ENCODE assay signal across 27 cellular contexts in genomic region chr5:174300118-174300940, GRCh38.
DNase-seq lines count a peak whose midpoint lies in the region; ATAC-seq and TF ChIP-seq lines count a peak whose summit lies in the region.
"Had no signal": no experiment of that assay in that cellular context is flagged by ENCODE, and none has a peak within 500 bp of the region (broad histone marks: within the 10 kb centered on the region; RNA-seq: fewer than 3 reads in every experiment).

No MANE protein-coding gene starts in this region.

- CTCF ChIA-PET in GM10248 (lab: Yijun Ruan, JAX): interaction anchor here (0.8 to 4.5 kb wide), 5 partner anchors 10 to 17 kb away, joined by 3 to 38 read pairs (median 6); no protein-coding TSS in a partner anchor
- CTCF ChIA-PET in activated CD4-positive, alpha-beta memory T cell treated with anti-CD3 and anti-CD28 coated beads for 36 hours (lab: Charles Lee): interaction anchor here (1.5 kb wide), 1 partner anchor 11 kb away, joined by 6 read pairs; no protein-coding TSS in a partner anchor

- H3K4me2 ChIP-seq in KMS-11: peak overlapping the region; percentile 44
- H3K4me2 ChIP-seq: hepatocyte, SK-N-SH had no signal

- 45 to 60% (median 54%) methylated on average over 8 of the region's 8 CpGs for WGBS in ovary, 3 donors

- no peaks in the 10 kb centered on the region for H3K79me2 ChIP-seq in KMS-11 (ENCODE audit: insufficient read depth, low read depth)
- H3K79me2 ChIP-seq: hepatocyte had no signal

- H3K27me3 Mint-ChIP-seq in activated CD4-positive, alpha-beta memory T cell treated with anti-CD3 and anti-CD28 coated beads for 36 hours: peaks cover 9% of the 10 kb centered on the region

- H4K20me1 ChIP-seq in KMS-11 (ENCODE audit: insufficient read depth): no peaks in the 10 kb centered on the region
- H4K20me1 ChIP-seq: BLaER1 treated with 17β-estradiol and CSF1 and Interleukin-3, amounts not matched to agents 10 nM and 100 nM had no signal

- TF ChIP-seq POLR2A in ovary (IDR thresholded peaks at IDR 0.05): no peak

- peak overlapping the region; percentile 22; the same call in 1 of the 2 replicates for H3K9ac ChIP-seq in KMS-11
- H3K9ac ChIP-seq: BLaER1 treated with 17β-estradiol and CSF1 and Interleukin-3, amounts not matched to agents 10 nM and 100 nM; SK-N-SH had no signal

- DNase-seq in DMS53 (lab: John Stamatoyannopoulos, UW) (peak; percentile 58), GM10248 (ENCODE audit: extremely low spot score) (peak; percentile 26), ecto neural progenitor cell (ENCODE audit: low spot score) (peak; percentile 29), sciatic nerve (ENCODE audit: low spot score) (no peak), ovary (no peak)
- DNase-seq in activated CD4-positive, alpha-beta memory T cell treated with anti-CD3 and anti-CD28 coated beads for 36 hours: no peak
- DNase-seq: activated CD4-positive, alpha-beta T cell treated with anti-CD3 and anti-CD28 coated beads for 36 hours; activated T-cell treated with anti-CD3 and anti-CD28 coated beads for 4 hours; aorta; GF-D8; GOT3; NCI-H1694; NCI-H2171 treated with DMSO at 0.1 percent for 48 hours; NCI-H524; sigmoid colon; stimulated activated CD4-positive, alpha-beta T cell treated with anti-CD3 and anti-CD28 coated beads, Interleukin-4, amount 100 ng/mL, for 4 hours; upper lobe of right lung had no signal

- no peak for ATAC-seq in sciatic nerve
- ATAC-seq: activated CD4-positive, alpha-beta T cell treated with anti-CD3 and anti-CD28 coated beads for 36 hours; gastroesophageal sphincter; stimulated activated memory B cell treated with anti-CD40 and anti-IgM and Interleukin-4, amounts not matched to agents 10 μg/mL and 1 μg/mL and 100 μg/mL, for 72 hours; upper lobe of right lung had no signal

- H3K27me3 ChIP-seq in KMS-11 (ENCODE audit: insufficient read depth, low read depth) (no peaks in the 10 kb centered on the region), ovary (no peaks in the 10 kb centered on the region)
- H3K27me3 ChIP-seq: BLaER1 treated with 17β-estradiol and CSF1 and Interleukin-3, amounts not matched to agents 10 nM and 100 nM; hepatocyte had no signal

- no peak overlapping the region for H3K27ac Mint-ChIP-seq in activated CD4-positive, alpha-beta memory T cell treated with anti-CD3 and anti-CD28 coated beads for 36 hours
- H3K27ac Mint-ChIP-seq: activated CD4-positive, alpha-beta T cell treated with anti-CD3 and anti-CD28 coated beads for 36 hours; activated naive CD8-positive, alpha-beta T cell; memory B cell; progenitor cell of endocrine pancreas; stimulated activated memory B cell treated with anti-CD40 and anti-IgM and Interleukin-4, amounts not matched to agents 10 μg/mL and 1 μg/mL and 100 μg/mL, for 72 hours had no signal

- H3K4me3 ChIP-seq in KMS-11 (IDR thresholded peaks at IDR 0.05; ENCODE audit: insufficient read depth, low read depth, low read length): no peak overlapping the region
- H3K4me3 ChIP-seq in ovary: no peak overlapping the region
- H3K4me3 ChIP-seq: BLaER1 treated with 17β-estradiol and CSF1 and Interleukin-3, amounts not matched to agents 10 nM and 100 nM; gastroesophageal sphincter; hepatocyte; sigmoid colon; upper lobe of right lung had no signal

- H3K27ac ChIP-seq in KMS-11 (peak overlapping the region; percentile 73), ovary (peak overlapping the region in 1 of 2 donors; percentile 28)
- H3K27ac ChIP-seq: BLaER1 treated with 17β-estradiol and CSF1 and Interleukin-3, amounts not matched to agents 10 nM and 100 nM; gastroesophageal sphincter; hepatocyte; HL-60; sigmoid colon; upper lobe of right lung had no signal

- no peaks in the 10 kb centered on the region for H3K4me1 Mint-ChIP-seq in activated CD4-positive, alpha-beta memory T cell treated with anti-CD3 and anti-CD28 coated beads for 36 hours (ENCODE audit: low read depth)
- H3K4me1 Mint-ChIP-seq: activated CD4-positive, alpha-beta T cell treated with anti-CD3 and anti-CD28 coated beads for 36 hours; memory B cell; stimulated activated memory B cell treated with anti-CD40 and anti-IgM and Interleukin-4, amounts not matched to agents 10 μg/mL and 1 μg/mL and 100 μg/mL, for 72 hours had no signal

- H3K4me1 ChIP-seq in KMS-11 (ENCODE audit: low read depth, poor library complexity, severe bottlenecking): peaks cover 44% of the 10 kb centered on the region
- H3K4me1 ChIP-seq in ovary (ENCODE audit: insufficient read depth): peaks cover 4% of the 10 kb centered on the region
- H3K4me1 ChIP-seq: gastroesophageal sphincter, sigmoid colon, upper lobe of right lung had no signal

- no peak overlapping the region for H3K4me3 Mint-ChIP-seq in activated CD4-positive, alpha-beta memory T cell treated with anti-CD3 and anti-CD28 coated beads for 36 hours
- H3K4me3 Mint-ChIP-seq: activated CD4-positive, alpha-beta T cell treated with anti-CD3 and anti-CD28 coated beads for 36 hours; activated naive CD8-positive, alpha-beta T cell; memory B cell; stimulated activated memory B cell treated with anti-CD40 and anti-IgM and Interleukin-4, amounts not matched to agents 10 μg/mL and 1 μg/mL and 100 μg/mL, for 72 hours had no signal

- H3K36me3 ChIP-seq in KMS-11 (ENCODE audit: insufficient read depth) (no peaks in the 10 kb centered on the region), ovary (no peaks in the 10 kb centered on the region)
- H3K36me3 ChIP-seq: BLaER1 treated with 17β-estradiol and CSF1 and Interleukin-3, amounts not matched to agents 10 nM and 100 nM; gastroesophageal sphincter; sigmoid colon; upper lobe of right lung had no signal

- peaks cover 13% of the 10 kb centered on the region for H3K9me3 Mint-ChIP-seq in activated CD4-positive, alpha-beta memory T cell treated with anti-CD3 and anti-CD28 coated beads for 36 hours
- H3K9me3 Mint-ChIP-seq: stimulated activated memory B cell treated with anti-CD40 and anti-IgM and Interleukin-4, amounts not matched to agents 10 μg/mL and 1 μg/mL and 100 μg/mL, for 72 hours had no signal

- POLR2A ChIA-PET in GM10248 (lab: Yijun Ruan, JAX): no interaction called here
- POLR2A ChIA-PET in activated CD4-positive, alpha-beta memory T cell treated with anti-CD3 and anti-CD28 coated beads for 36 hours (lab: Charles Lee): no interaction called here

- H3K36me3 Mint-ChIP-seq in activated CD4-positive, alpha-beta memory T cell treated with anti-CD3 and anti-CD28 coated beads for 36 hours: no peaks in the 10 kb centered on the region
- H3K36me3 Mint-ChIP-seq: activated naive CD8-positive, alpha-beta T cell; memory B cell; stimulated activated memory B cell treated with anti-CD40 and anti-IgM and Interleukin-4, amounts not matched to agents 10 μg/mL and 1 μg/mL and 100 μg/mL, for 72 hours had no signal

- no peaks in the 10 kb centered on the region for H3K9me3 ChIP-seq in ovary
- H3K9me3 ChIP-seq: sigmoid colon, SK-N-SH, upper lobe of right lung had no signal

- intact Hi-C loops in activated CD4-positive, alpha-beta memory T cell treated with anti-CD3 and anti-CD28 coated beads for 36 hours (cut with micrococcal nuclease): no loop called here
- intact Hi-C loops in sciatic nerve (cut with DNase I) (no loop called here), ovary (cut with DNase I) (no loop called here)

- TF ChIP-seq CTCF in GM10248 (IDR thresholded peaks at IDR 0.05; ENCODE audit: control extremely low read depth, extremely low read depth, low read depth, missing control alignments) (no peak), KMS-11 (conservative IDR thresholded peaks at IDR 0.05; ENCODE audit: low read depth, low read length) (no peak), ovary (IDR thresholded peaks at IDR 0.05) (no peak)

- H2AFZ ChIP-seq in KMS-11 (ENCODE audit: low read depth): peak overlapping the region; percentile 79
- H2AFZ ChIP-seq: hepatocyte had no signal

- TF ChIP-seq EP300 in ovary (IDR thresholded peaks at IDR 0.05): no peak

Comparison
In these comparisons a context has a peak if more than half of its experiments do, and no peak if none do; other contexts are left out.
1. DNase-seq: peak in DMS53 (single experiment), GM10248 (single experiment) and ecto neural progenitor cell (single experiment); none in activated CD4-positive, alpha-beta memory T cell treated with anti-CD3 and anti-CD28 coated beads for 36 hours (single experiment), sciatic nerve (single experiment) and ovary (0 of 5).